ENCODE assay signal across 25 cellular contexts in genomic region chr5:87966213-87966612, GRCh38.
DNase-seq lines count a peak whose midpoint lies in the region; ATAC-seq, FAIRE-seq and TF ChIP-seq lines count a peak whose summit lies in the region.
"Had no signal": no experiment of that assay in that cellular context is flagged by ENCODE, and none has a peak within 500 bp of the region (broad histone marks: within the 10 kb centered on the region; RNA-seq: fewer than 3 reads in every experiment).

No MANE protein-coding gene starts in this region.

- DNase-seq in HepG2 (ENCODE audit: low spot score) (no peak), right lobe of liver (no peak), K562 (ENCODE audit: extremely low read depth in 1 of 4, low spot score in 3 of 4) (no peak), kidney (no peak), dedifferentiated amniotic fluid mesenchymal stem cell (ENCODE audit: extremely low spot score) (no peak), NCI-H1436 (lab: John Stamatoyannopoulos, UW) (no peak)
- DNase-seq: ACHN; BE2C; C1 segment of cervical spinal cord; CD4-positive, alpha-beta memory T cell; CD4-positive, CD25-positive, alpha-beta regulatory T cell; CD8-positive, alpha-beta memory T cell; COR-L47; DMS 273 treated with DMSO at 0.1 percent for 48 hours; DMS153; DMS53; DMS79; DND-41; EL; GDM1 had no signal

- no peak for FAIRE-seq in HepG2 (lab: Jason Lieb, UNC)
- no peak for FAIRE-seq in K562 (lab: Jason Lieb, UNC)
- FAIRE-seq in kidney (lab: Jason Lieb, UNC) = peak; percentile 27
- FAIRE-seq: GM12878, GM12892, GM18507 had no signal

- in situ Hi-C loops in HepG2 (cut with HindIII; ENCODE audit: extremely low pct_ligation_motif_present, low pct_unique_long_range_greater_than_20kb) = no loop called here
- in situ Hi-C loops in K562 (cut with MboI) = no loop called here

- H3K36me3 ChIP-seq in HepG2 (replicated peaks in 1 of 2; ENCODE audit: control insufficient read depth in 1 of 2, insufficient read depth in 2 of 2, low read length in 2 of 2) (no peaks in the 10 kb centered on the region), right lobe of liver (no peaks in the 10 kb centered on the region), K562 (ENCODE audit: control insufficient read depth, insufficient read depth, low read length) (no peaks in the 10 kb centered on the region), kidney (ENCODE audit: control insufficient read depth in 1 of 2, insufficient read depth in 2 of 2, low read length in 2 of 2) (no peaks in the 10 kb centered on the region)
- H3K36me3 ChIP-seq: BE2C, BLaER1 had no signal

- no TSS peak for BruUV-seq in HepG2 (replicated peaks; lab: Mats Ljungman, UMichigan)
- BruUV-seq in K562 (replicated peaks; lab: Mats Ljungman, UMichigan) = no TSS peak

- TF ChIP-seq EP300 in HepG2 (IDR thresholded peaks at IDR 0.05; ENCODE audit: low read depth in 2 of 2, low read length in 2 of 2) (no peak), HepG2 (CRISPR knock-in tag; IDR thresholded peaks at IDR 0.05; ENCODE audit: borderline replicate concordance) (no peak), K562 (IDR thresholded peaks at IDR 0.05; ENCODE audit: low read length) (no peak)

- under 1% methylated on average over 2 of the region's 2 CpGs for WGBS in HepG2 (ENCODE audit: low lambda C conversion rate)
- WGBS in right lobe of liver (ENCODE audit: insufficient coverage, low coverage, low lambda C conversion rate, missing lambda C conversion rate) = 39% methylated on average over 2 of the region's 2 CpGs
- 0% methylated on average over 2 of the region's 2 CpGs for WGBS in K562 (ENCODE audit: insufficient coverage, low coverage, missing lambda C conversion rate)

- ATAC-seq in HepG2 = no peak
- ATAC-seq in right lobe of liver = no peak
- no peak for ATAC-seq in K562
- ATAC-seq: GM12878 had no signal

- POLR2A ChIA-PET in HepG2 (lab: Yijun Ruan, JAX) = no interaction called here
- POLR2A ChIA-PET in K562 (lab: Yijun Ruan, JAX) = no interaction called here

- H3K9me3 ChIP-seq in HepG2 (ENCODE audit: low read length) (no peaks in the 10 kb centered on the region), right lobe of liver (no peaks in the 10 kb centered on the region), K562 (replicated peaks; ENCODE audit: control insufficient read depth, insufficient read depth, low read depth, low read length) (no peaks in the 10 kb centered on the region), kidney (ENCODE audit: control insufficient read depth in 1 of 2, low read length in 2 of 2) (no peaks in the 10 kb centered on the region)
- H3K9me3 ChIP-seq: BE2C, BLaER1 had no signal

- H3K27me3 ChIP-seq in HepG2 (ENCODE audit: control insufficient read depth in 1 of 2, insufficient read depth in 2 of 2, low read length in 2 of 2) = no peaks in the 10 kb centered on the region; a peak in 1 of 5 replicates
- H3K27me3 ChIP-seq in right lobe of liver = no peaks in the 10 kb centered on the region
- no peaks in the 10 kb centered on the region for H3K27me3 ChIP-seq in K562 (ENCODE audit: control insufficient read depth in 2 of 2, insufficient read depth in 2 of 2, low read length in 2 of 2)
- H3K27me3 ChIP-seq: BE2C, BLaER1 had no signal

- CTCF ChIA-PET in HepG2 (lab: Yijun Ruan, JAX; ENCODE audit: low intra/inter-chr PET ratio, low total read pairs) (no interaction called here), K562 (lab: Yijun Ruan, JAX; ENCODE audit: low intra/inter-chr PET ratio) (no interaction called here)

- H4K20me1 ChIP-seq in HepG2 (ENCODE audit: insufficient read depth, low read length) (no peaks in the 10 kb centered on the region), K562 (replicated peaks; ENCODE audit: control insufficient read depth, insufficient read depth, low read length) (no peaks in the 10 kb centered on the region)
- H4K20me1 ChIP-seq: BLaER1 had no signal

- H3K79me2 ChIP-seq in HepG2 (ENCODE audit: insufficient read depth, low read length) (no peaks in the 10 kb centered on the region), K562 (ENCODE audit: control insufficient read depth, insufficient read depth, low read length) (no peaks in the 10 kb centered on the region)

- no peak for TF ChIP-seq CTCF in HepG2 (CRISPR knock-in tag; IDR thresholded peaks at IDR 0.05)
- TF ChIP-seq CTCF in right lobe of liver (IDR thresholded peaks at IDR 0.05) = no peak
- TF ChIP-seq CTCF in K562 (IDR thresholded peaks at IDR 0.05 in 2 of 3, conservative IDR thresholded peaks at IDR 0.05 in 1 of 3; ENCODE audit: insufficient read depth in 2 of 3, low read depth in 1 of 3, low read length in 3 of 3) = no peak
- no peak for TF ChIP-seq CTCF in kidney (IDR thresholded peaks at IDR 0.05; ENCODE audit: borderline replicate concordance, extremely low read depth, insufficient read depth)

- H3K9ac ChIP-seq in HepG2 (ENCODE audit: insufficient read depth, low read depth, low read length) = no peak overlapping the region
- no peak overlapping the region for H3K9ac ChIP-seq in K562 (ENCODE audit: insufficient read depth in 1 of 2, low read depth in 2 of 2, low read length in 2 of 2)
- no peak overlapping the region for H3K9ac ChIP-seq in kidney (ENCODE audit: low read length in 2 of 2)
- H3K9ac ChIP-seq: BLaER1 had no signal

- intact Hi-C loops in HepG2 (cut with micrococcal nuclease; ENCODE audit: unreplicated experiment) (no loop called here), right lobe of liver (cut with DNase I) (no loop called here), K562 (cut with micrococcal nuclease) (no loop called here), kidney (cut with DNase I) (no loop called here)

- H3K9me1 ChIP-seq in K562 (ENCODE audit: control insufficient read depth, insufficient read depth, low read length) = no peaks in the 10 kb centered on the region

- no peak overlapping the region for H3K27ac ChIP-seq in HepG2 (ENCODE audit: extremely low read length, insufficient read depth, low read length)
- no peak overlapping the region for H3K27ac ChIP-seq in right lobe of liver
- no peak overlapping the region for H3K27ac ChIP-seq in K562 (ENCODE audit: extremely low read depth, low read depth, low read length)
- H3K27ac ChIP-seq in kidney (ENCODE audit: low read depth in 2 of 2, low read length in 2 of 2) = no peak overlapping the region
- H3K27ac ChIP-seq: 22Rv1, BLaER1 had no signal

- TF ChIP-seq RAD21 in HepG2 (CRISPR knock-in tag; IDR thresholded peaks at IDR 0.05) = no peak
- no peak for TF ChIP-seq RAD21 in K562 (CRISPR knock-in tag; conservative IDR thresholded peaks at IDR 0.05 in 1 of 2, IDR thresholded peaks at IDR 0.05 in 1 of 2)

- no peak overlapping the region for H2AFZ ChIP-seq in HepG2 (ENCODE audit: low read length)
- H2AFZ ChIP-seq in K562 (ENCODE audit: low read depth, low read length) = no peak overlapping the region

- no peak overlapping the region for H3K4me2 ChIP-seq in HepG2 (ENCODE audit: low read depth, low read length)
- H3K4me2 ChIP-seq in K562 (ENCODE audit: insufficient read depth, low read length) = no peak overlapping the region
- H3K4me2 ChIP-seq: BLaER1 had no signal

- TF ChIP-seq POLR2A in HepG2 (IDR thresholded peaks at IDR 0.05; ENCODE audit: insufficient read depth in 1 of 2, low read depth in 2 of 2, low read length in 2 of 2) = no peak
- no peak for TF ChIP-seq POLR2A in right lobe of liver (IDR thresholded peaks at IDR 0.05)
- TF ChIP-seq POLR2A in K562 (conservative IDR thresholded peaks at IDR 0.05) = no peak

- H3K4me3 ChIP-seq in HepG2 (replicated peaks in 1 of 3; ENCODE audit: insufficient read depth in 1 of 3, low read depth in 2 of 3, low read length in 3 of 3) = no peak overlapping the region
- no peak overlapping the region for H3K4me3 ChIP-seq in right lobe of liver
- no peak overlapping the region for H3K4me3 ChIP-seq in K562
- no peak overlapping the region for H3K4me3 ChIP-seq in kidney (ENCODE audit: low read length in 2 of 2)
- H3K4me3 ChIP-seq: BLaER1, GM12878 had no signal

- H3K4me1 ChIP-seq in HepG2 (ENCODE audit: insufficient read depth, low read length) (no peaks in the 10 kb centered on the region), right lobe of liver (no peaks in the 10 kb centered on the region), K562 (replicated peaks in 1 of 2; ENCODE audit: control insufficient read depth in 2 of 2, insufficient read depth in 2 of 2, low read length in 2 of 2) (no peaks in the 10 kb centered on the region), kidney (ENCODE audit: control insufficient read depth in 1 of 2, insufficient read depth in 1 of 2, low read depth in 1 of 2, low read length in 2 of 2) (no peaks in the 10 kb centered on the region)
- H3K4me1 ChIP-seq: BE2C, BLaER1 had no signal

TF ChIP-seq in HepG2, 621 proteins besides CTCF, POLR2A, EP300 and RAD21 (continues in another document):
- TF ChIP-seq MAFK (conservative IDR thresholded peaks at IDR 0.05 in 1 of 2, IDR thresholded peaks at IDR 0.05 in 1 of 2; ENCODE audit: low read length in 2 of 2) (peak; percentile 65 to 91; a peak in 3 of 4 replicates), MAFF (IDR thresholded peaks at IDR 0.05; ENCODE audit: low read depth, low read length) (peak; percentile 83), PRMT3 (CRISPR knock-in tag; IDR thresholded peaks at IDR 0.05; ENCODE audit: borderline replicate concordance, low read depth) (no peak), ZZZ3 (CRISPR knock-in tag; IDR thresholded peaks at IDR 0.05; ENCODE audit: borderline replicate concordance) (no peak)

TF ChIP-seq in K562, 482 proteins besides CTCF, POLR2A, EP300 and RAD21:
- TF ChIP-seq C11orf30 (IDR thresholded peaks at IDR 0.05; ENCODE audit: low read depth) = peak; percentile 67
- peak; percentile 65 for TF ChIP-seq MAFG (tag; conservative IDR thresholded peaks at IDR 0.05)
- peak; percentile 48; the same call in 1 of the 2 replicates for TF ChIP-seq MAFF (IDR thresholded peaks at IDR 0.05; ENCODE audit: low read length)
- peak; percentile 84 for TF ChIP-seq MAFK (IDR thresholded peaks at IDR 0.05; ENCODE audit: low read length)
- no peak for TF ChIP-seq TEAD1 (CRISPR knock-in tag; IDR thresholded peaks at IDR 0.05)
- TF ChIP-seq ZNF316 (IDR thresholded peaks at IDR 0.05) = peak; percentile 88
- no peak for TF ChIP-seq CEBPB (tag; IDR thresholded peaks at IDR 0.05)

Comparison
In these comparisons a context has a peak if more than half of its experiments do, and no peak if none do; other contexts are left out.
1. Of the 241 proteins assayed by ChIP-seq in both HepG2 and K562: peak only in HepG2: none; only in K562: MAFG; in both: MAFF and MAFK; in neither: 238.